ENCODE assay signal across 9 cellular contexts in the genomic region with DNA sequence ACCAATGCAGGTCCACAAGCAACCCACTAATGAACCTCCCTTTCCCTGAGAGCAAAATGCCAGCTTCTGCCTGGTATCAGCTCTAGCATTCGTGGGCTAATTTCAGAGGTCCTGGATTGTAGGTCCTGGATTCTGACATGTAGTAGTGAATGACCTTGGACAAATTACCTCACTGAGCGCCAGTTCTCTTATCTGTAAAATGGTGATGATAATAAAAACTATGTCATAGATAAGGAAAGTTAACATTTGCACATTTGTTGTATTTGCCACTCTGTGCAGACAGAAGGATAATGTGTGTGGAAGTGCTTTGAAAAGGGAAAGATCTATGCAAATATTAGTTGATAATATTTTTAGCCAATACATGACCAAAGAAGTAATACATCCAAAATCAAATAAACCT. TPM values are rescaled to one million over a fixed set of nuclear protein-coding genes. Genes with fewer than 3 reads are reported as not detected.
A peak's percentile ranks its signal among the peaks of the same experiment; 100 is the strongest.
DNase-seq lines count a peak whose midpoint lies in the region; ATAC-seq lines count a peak whose summit lies in the region.
"Had no signal": no experiment of that assay in that cellular context is flagged by ENCODE, and none has a peak within 500 bp of the region (broad histone marks: within the 10 kb centered on the region; RNA-seq: fewer than 3 reads in every experiment).

No MANE protein-coding gene starts in this region.

- no peak overlapping the region for H3K4me3 ChIP-seq in CD4-positive, alpha-beta memory T cell (ENCODE audit: low read length in 2 of 2)
- peak overlapping the region; percentile 72 for H3K4me3 ChIP-seq in HUES48 (ENCODE audit: low read depth, low read length)

- H3K27me3 Mint-ChIP-seq in CD4-positive, alpha-beta memory T cell: no peaks in the 10 kb centered on the region
- H3K27me3 Mint-ChIP-seq in naive thymus-derived CD8-positive, alpha-beta T cell: no peaks in the 10 kb centered on the region
- H3K27me3 Mint-ChIP-seq in effector memory CD8-positive, alpha-beta T cell: peaks cover 0 to 12% of the 10 kb centered on the region in 2 donors

- peaks cover 50% of the 10 kb centered on the region for H3K4me1 ChIP-seq in CD4-positive, alpha-beta memory T cell (ENCODE audit: insufficient read depth, low read length)
- peaks cover 29% of the 10 kb centered on the region for H3K4me1 ChIP-seq in HUES48 (ENCODE audit: control insufficient read depth, insufficient read depth, low read length)

- POLR2A ChIA-PET in CD4-positive, alpha-beta memory T cell (lab: Charles Lee; ENCODE audit: partially characterized antibody): interaction anchor here (1.2 to 1.6 kb wide), 2 partner anchors 9 to 140 kb away, joined by 3 to 4 read pairs; no protein-coding TSS in a partner anchor
- POLR2A ChIA-PET in naive thymus-derived CD8-positive, alpha-beta T cell (lab: Charles Lee): interaction anchor here (0.8 to 2.9 kb wide), 6 partner anchors 10 to 73 kb away, joined by 3 to 9 read pairs (median 4); no protein-coding TSS in a partner anchor

- H3K9ac ChIP-seq in HUES48 (ENCODE audit: low read depth, low read length): no peak overlapping the region

- ATAC-seq in naive thymus-derived CD8-positive, alpha-beta T cell: no peak
- no peak for ATAC-seq in GM21447 (IDR thresholded peaks at IDR 0.05; ENCODE audit: unreplicated experiment)
- no peak for ATAC-seq in effector memory CD8-positive, alpha-beta T cell (replicated peaks)

- peak overlapping the region in 3 of 7 donors; percentile 5 to 70 (median 9) for H3K27ac Mint-ChIP-seq in CD4-positive, alpha-beta memory T cell
- H3K27ac Mint-ChIP-seq in naive thymus-derived CD8-positive, alpha-beta T cell: peak overlapping the region in 9 of 10 donors; percentile 41 to 98 (median 80)
- no peak overlapping the region for H3K27ac Mint-ChIP-seq in effector memory CD8-positive, alpha-beta T cell

- H3K4me3 Mint-ChIP-seq in CD4-positive, alpha-beta memory T cell: peak overlapping the region in 7 of 8 donors; percentile 70 to 89 (median 77)
- peak overlapping the region; percentile 43 to 85 (median 68) for H3K4me3 Mint-ChIP-seq in naive thymus-derived CD8-positive, alpha-beta T cell
- H3K4me3 Mint-ChIP-seq in effector memory CD8-positive, alpha-beta T cell: peak overlapping the region in 1 of 2 donors; percentile 60

- H3K9me3 Mint-ChIP-seq in CD4-positive, alpha-beta memory T cell: no peaks in the 10 kb centered on the region
- no peaks in the 10 kb centered on the region for H3K9me3 Mint-ChIP-seq in naive thymus-derived CD8-positive, alpha-beta T cell
- no peaks in the 10 kb centered on the region for H3K9me3 Mint-ChIP-seq in effector memory CD8-positive, alpha-beta T cell

- H3K4me1 Mint-ChIP-seq in CD4-positive, alpha-beta memory T cell: peaks cover 39 to 72% (median 54%) of the 10 kb centered on the region in 4 donors
- H3K4me1 Mint-ChIP-seq in naive thymus-derived CD8-positive, alpha-beta T cell: peaks cover 44 to 78% (median 78%) of the 10 kb centered on the region in 4 donors
- peaks cover 28 to 34% of the 10 kb centered on the region in 2 donors for H3K4me1 Mint-ChIP-seq in effector memory CD8-positive, alpha-beta T cell (ENCODE audit: low read depth in 2 of 2)

- intact Hi-C loops in CD4-positive, alpha-beta memory T cell (cut with micrococcal nuclease): loop anchor here (10.0 kb wide), 1 partner anchor 746 kb away; a partner anchor contains a TSS

- CTCF ChIA-PET in CD4-positive, alpha-beta memory T cell (lab: Charles Lee; ENCODE audit: partially characterized antibody): interaction anchor here (1.3 kb wide), 1 partner anchor 70 kb away, joined by 4 read pairs; no protein-coding TSS in a partner anchor

- no peak for DNase-seq in CD4-positive, alpha-beta memory T cell
- DNase-seq in amniotic epithelial cell (ENCODE audit: low read depth): peak; percentile 42
- no peak for DNase-seq in naive thymus-derived CD8-positive, alpha-beta T cell
- DNase-seq in NCI-H526 treated with DMSO at 0.1 percent for 48 hours (lab: John Stamatoyannopoulos, UW): no peak
- no peak for DNase-seq in effector memory CD8-positive, alpha-beta T cell
- DNase-seq in NCI-H2171 (lab: John Stamatoyannopoulos, UW): no peak
- DNase-seq: NCI-H446 treated with DMSO at 0.1 percent for 48 hours had no signal

- H3K36me3 ChIP-seq in CD4-positive, alpha-beta memory T cell (ENCODE audit: insufficient read depth, low read length): no peaks in the 10 kb centered on the region
- H3K36me3 ChIP-seq in HUES48 (ENCODE audit: control insufficient read depth, insufficient read depth, low read length): no peaks in the 10 kb centered on the region

- no peak overlapping the region for H3K27ac ChIP-seq in CD4-positive, alpha-beta memory T cell (ENCODE audit: low read depth, low read length)
- no peak overlapping the region for H3K27ac ChIP-seq in HUES48 (ENCODE audit: low read depth, low read length)

- H3K27me3 ChIP-seq in CD4-positive, alpha-beta memory T cell (ENCODE audit: insufficient read depth, low read length): no peaks in the 10 kb centered on the region
- H3K27me3 ChIP-seq in HUES48 (ENCODE audit: control insufficient read depth, insufficient read depth, low read length): peaks cover 61% of the 10 kb centered on the region

- H3K36me3 Mint-ChIP-seq in CD4-positive, alpha-beta memory T cell: peaks cover 0 to 1% of the 10 kb centered on the region in 2 donors
- no peaks in the 10 kb centered on the region for H3K36me3 Mint-ChIP-seq in naive thymus-derived CD8-positive, alpha-beta T cell
- H3K36me3 Mint-ChIP-seq in effector memory CD8-positive, alpha-beta T cell (ENCODE audit: insufficient read depth): peaks cover 10% of the 10 kb centered on the region

- no peaks in the 10 kb centered on the region for H3K9me3 ChIP-seq in CD4-positive, alpha-beta memory T cell (ENCODE audit: control insufficient read depth in 1 of 2, low read length in 2 of 2)
- H3K9me3 ChIP-seq in HUES48 (ENCODE audit: control insufficient read depth, insufficient read depth, low read length): no peaks in the 10 kb centered on the region

RNA-seq across cellular contexts. Expression of a gene that starts 4.1 kb away (rescaled TPM):
- 10 to 100 TPM; 18.2 to 19.4 TPM for total RNA-seq in CD4-positive, alpha-beta memory T cell
- under 1 TPM; 0.03 to 0.57 TPM for polyA plus RNA-seq in CD4-positive, alpha-beta memory T cell
- 10 to 100 TPM; 30.1 to 30.5 TPM for total RNA-seq in naive thymus-derived CD8-positive, alpha-beta T cell
- 1 to 10 TPM in 1 of 3 donors, under 1 TPM in 2; 0.46 to 1.0 (median 0.61) TPM for polyA plus RNA-seq in naive thymus-derived CD8-positive, alpha-beta T cell

RNA-seq across cellular contexts. Expression of a gene that starts 53.9 kb away (rescaled TPM):
- 10 to 100 TPM; 52.2 to 55.5 TPM for total RNA-seq in CD4-positive, alpha-beta memory T cell
- 100 to 1,000 TPM; 185 to 199 TPM for polyA plus RNA-seq in CD4-positive, alpha-beta memory T cell
- total RNA-seq in naive thymus-derived CD8-positive, alpha-beta T cell: 10 to 100 TPM; 70.3 to 72.3 TPM
- 100 to 1,000 TPM; 207 to 219 (median 215) TPM for polyA plus RNA-seq in naive thymus-derived CD8-positive, alpha-beta T cell

Comparison
In these comparisons a context has a peak if more than half of its experiments do, and no peak if none do; other contexts are left out.
1. H3K27ac Mint-ChIP-seq: peak in naive thymus-derived CD8-positive, alpha-beta T cell (9 of 10); none in effector memory CD8-positive, alpha-beta T cell (0 of 2).